Comparison of ENCODE assay signal across 18 cellular contexts in genomic region chr6:25057121-25057520, GRCh38.
A peak's percentile ranks its signal among the peaks of the same experiment; 100 is the strongest.
DNase-seq lines count a peak whose midpoint lies in the region; ATAC-seq and TF ChIP-seq lines count a peak whose summit lies in the region.
"Had no signal": no experiment of that assay in that cellular context is flagged by ENCODE, and none has a peak within 500 bp of the region (broad histone marks: within the 10 kb centered on the region; RNA-seq: fewer than 3 reads in every experiment).

No MANE protein-coding gene starts in this region.

- no peaks in the 10 kb centered on the region for H3K27me3 ChIP-seq in effector memory CD4-positive, alpha-beta T cell (replicated peaks; ENCODE audit: control insufficient read depth, insufficient read depth, low read length, poor library complexity, severe bottlenecking)
- H3K27me3 ChIP-seq: ascending aorta, ovary had no signal

- no peak for TF ChIP-seq CTCF in MCF 10A (IDR thresholded peaks at IDR 0.05; ENCODE audit: unreplicated experiment)

- CTCF ChIA-PET in MCF 10A (lab: Yijun Ruan, JAX): interaction anchor here (0.5 kb wide), 1 partner anchor 19 kb away, joined by 4 read pairs; no protein-coding TSS in a partner anchor

- peak overlapping the region; percentile 63 for H3K27ac ChIP-seq in effector memory CD4-positive, alpha-beta T cell (ENCODE audit: insufficient read depth, low read length, poor library complexity, severe bottlenecking)
- H3K27ac ChIP-seq: ascending aorta, ovary had no signal

- POLR2A ChIA-PET in MCF 10A (lab: Yijun Ruan, JAX): no interaction called here

- intact Hi-C loops in Right ventricle myocardium superior (cut with DNase I) (no loop called here), left cardiac atrium (cut with DNase I) (no loop called here), MCF 10A (cut with micrococcal nuclease) (no loop called here)

- H3K9me3 Mint-ChIP-seq in IgD-negative memory B cell: no peaks in the 10 kb centered on the region
- H3K9me3 Mint-ChIP-seq in stimulated activated effector memory CD8-positive, alpha-beta T cell treated with anti-CD3 and anti-CD28 coated beads, Interleukin-12 subunit alpha, Interleukin-12 subunit beta, amount 100 ng/mL, for 72 hours: peaks cover 3% of the 10 kb centered on the region
- peaks cover 6% of the 10 kb centered on the region for H3K9me3 Mint-ChIP-seq in MCF 10A (ENCODE audit: unreplicated experiment)

- no TSS peak for BruUV-seq in MCF 10A (replicated peaks; lab: Mats Ljungman, UMichigan)

- peaks cover 41% of the 10 kb centered on the region for H3K4me1 ChIP-seq in effector memory CD4-positive, alpha-beta T cell (ENCODE audit: control insufficient read depth, insufficient read depth, low read length, poor library complexity, severe bottlenecking)
- H3K4me1 ChIP-seq: ascending aorta had no signal

- H3K9me3 ChIP-seq in effector memory CD4-positive, alpha-beta T cell (ENCODE audit: control insufficient read depth, low read length): no peaks in the 10 kb centered on the region
- H3K9me3 ChIP-seq: ascending aorta, mucosa of descending colon, ovary had no signal

- peak overlapping the region; percentile 27 to 94 (median 50) for H3K27ac Mint-ChIP-seq in IgD-negative memory B cell
- peak overlapping the region; percentile 98 for H3K27ac Mint-ChIP-seq in stimulated activated effector memory CD8-positive, alpha-beta T cell treated with anti-CD3 and anti-CD28 coated beads, Interleukin-12 subunit alpha, Interleukin-12 subunit beta, amount 100 ng/mL, for 72 hours
- no peak overlapping the region for H3K27ac Mint-ChIP-seq in MCF 10A (ENCODE audit: low read depth, unreplicated experiment)

- DNase-seq in Right ventricle myocardium superior (no peak), left cardiac atrium (no peak), MCF 10A (ENCODE audit: unreplicated experiment) (no peak)
- DNase-seq in effector memory CD4-positive, alpha-beta T cell: no peak
- no peak for DNase-seq in stimulated activated effector memory CD8-positive, alpha-beta T cell treated with anti-CD3 and anti-CD28 coated beads, Interleukin-12 subunit alpha, Interleukin-12 subunit beta, amount 100 ng/mL, for 72 hours (ENCODE audit: low spot score in 2 of 2)
- DNase-seq: activated CD4-positive, CD25-positive, alpha-beta regulatory T cell treated with anti-CD3 and anti-CD28 coated beads, Interleukin-2, amount 50 U/mL, for 72 hours; activated T-cell treated with anti-CD3 and anti-CD28 coated beads, Interleukin-2, amount 50 U/mL, for 4 hours; GF-D8; kidney glomerular epithelial cell; mucosa of descending colon; NCI-H187; NCI-H446; ovary; stimulated activated CD4-positive, alpha-beta T cell treated with anti-CD3 and anti-CD28 coated beads, Interleukin-4, amount 100 ng/mL, for 24 hours had no signal

- no peaks in the 10 kb centered on the region for H3K36me3 ChIP-seq in effector memory CD4-positive, alpha-beta T cell (ENCODE audit: control insufficient read depth, insufficient read depth, low read length)
- H3K36me3 ChIP-seq: ascending aorta, ovary had no signal

- H3K4me1 Mint-ChIP-seq in IgD-negative memory B cell (peaks cover 29 to 51% (median 29%) of the 10 kb centered on the region in 3 donors), MCF 10A (ENCODE audit: insufficient read depth, unreplicated experiment) (peaks cover 4% of the 10 kb centered on the region)
- H3K4me1 Mint-ChIP-seq in stimulated activated effector memory CD8-positive, alpha-beta T cell treated with anti-CD3 and anti-CD28 coated beads, Interleukin-12 subunit alpha, Interleukin-12 subunit beta, amount 100 ng/mL, for 72 hours: peaks cover 53% of the 10 kb centered on the region

- peaks cover 2% of the 10 kb centered on the region for H3K36me3 Mint-ChIP-seq in IgD-negative memory B cell
- H3K36me3 Mint-ChIP-seq in stimulated activated effector memory CD8-positive, alpha-beta T cell treated with anti-CD3 and anti-CD28 coated beads, Interleukin-12 subunit alpha, Interleukin-12 subunit beta, amount 100 ng/mL, for 72 hours: peaks cover 8% of the 10 kb centered on the region
- H3K36me3 Mint-ChIP-seq in MCF 10A (ENCODE audit: insufficient read depth, unreplicated experiment): no peaks in the 10 kb centered on the region

- H3K27me3 Mint-ChIP-seq in IgD-negative memory B cell (no peaks in the 10 kb centered on the region), MCF 10A (ENCODE audit: insufficient read depth, unreplicated experiment) (no peaks in the 10 kb centered on the region)

- no peak overlapping the region for H3K4me3 ChIP-seq in effector memory CD4-positive, alpha-beta T cell (ENCODE audit: insufficient read depth, low read depth, low read length, poor library complexity, severe bottlenecking)
- H3K4me3 ChIP-seq: ascending aorta, mucosa of descending colon, ovary had no signal

- peak overlapping the region in 1 of 4 donors; percentile 34 for H3K4me3 Mint-ChIP-seq in IgD-negative memory B cell
- peak overlapping the region; percentile 80 for H3K4me3 Mint-ChIP-seq in stimulated activated effector memory CD8-positive, alpha-beta T cell treated with anti-CD3 and anti-CD28 coated beads, Interleukin-12 subunit alpha, Interleukin-12 subunit beta, amount 100 ng/mL, for 72 hours
- H3K4me3 Mint-ChIP-seq in MCF 10A (ENCODE audit: unreplicated experiment): no peak overlapping the region
- H3K4me3 Mint-ChIP-seq: activated T-cell treated with anti-CD3 and anti-CD28 coated beads, Interleukin-2, amount 50 U/mL, for 4 hours had no signal

- ATAC-seq in Right ventricle myocardium superior (ENCODE audit: poor library complexity) (peak; percentile 22), left cardiac atrium (no peak), HG03565 (IDR thresholded peaks at IDR 0.05; ENCODE audit: unreplicated experiment) (no peak), GM19328 (IDR thresholded peaks at IDR 0.05; ENCODE audit: unreplicated experiment) (no peak)
- no peak for ATAC-seq in stimulated activated effector memory CD8-positive, alpha-beta T cell treated with anti-CD3 and anti-CD28 coated beads, Interleukin-12 subunit alpha, Interleukin-12 subunit beta, amount 100 ng/mL, for 72 hours
- ATAC-seq: activated T-cell treated with anti-CD3 and anti-CD28 coated beads, Interleukin-2, amount 50 U/mL, for 4 hours; mucosa of descending colon had no signal
